In genomic region chr18:26765498-26765897, GRCh38 we compare ENCODE assay signal across 22 cellular contexts.
DNase-seq lines count a peak whose midpoint lies in the region; ATAC-seq and TF ChIP-seq lines count a peak whose summit lies in the region.
"Had no signal": no experiment of that assay in that cellular context is flagged by ENCODE, and none has a peak within 500 bp of the region (broad histone marks: within the 10 kb centered on the region; RNA-seq: fewer than 3 reads in every experiment).

No MANE protein-coding gene starts in this region.

- no peaks in the 10 kb centered on the region for H3K4me1 ChIP-seq in IMR-90 (ENCODE audit: control insufficient read depth, insufficient read depth, low read length)
- H3K4me1 ChIP-seq in left lung: no peaks in the 10 kb centered on the region
- peaks cover 2% of the 10 kb centered on the region for H3K4me1 ChIP-seq in prostate gland (replicated peaks)
- H3K4me1 ChIP-seq in right cardiac atrium (ENCODE audit: control insufficient read depth, insufficient read depth, low read length): no peaks in the 10 kb centered on the region
- no peaks in the 10 kb centered on the region for H3K4me1 ChIP-seq in thyroid gland
- H3K4me1 ChIP-seq in MM.1S (ENCODE audit: low read length): no peaks in the 10 kb centered on the region

- no peak overlapping the region for H2AK9ac ChIP-seq in IMR-90 (replicated peaks; ENCODE audit: low read depth, low read length, poor library complexity)

- no peak for ATAC-seq in IMR-90 (ENCODE audit: low read depth)
- ATAC-seq in left lung: peak; percentile 95
- no peak for ATAC-seq in right cardiac atrium
- ATAC-seq: K562, PC-3, SK-N-SH treated with all-trans-retinoic acid at 6 μM for 48 hours had no signal

- H2BK20ac ChIP-seq in IMR-90 (ENCODE audit: low read depth, low read length): no peak overlapping the region

- H2AFZ ChIP-seq in IMR-90 (replicated peaks; ENCODE audit: low read length, poor library complexity): no peak overlapping the region
- H2AFZ ChIP-seq in MM.1S (ENCODE audit: low read length): no peak overlapping the region
- H2AFZ ChIP-seq: GM23248 had no signal

- no peak overlapping the region for H4K8ac ChIP-seq in IMR-90 (ENCODE audit: low read depth in 2 of 2, low read length in 2 of 2)

- no peaks in the 10 kb centered on the region for H3K36me3 ChIP-seq in IMR-90 (ENCODE audit: control insufficient read depth, insufficient read depth, low read length)
- no peaks in the 10 kb centered on the region for H3K36me3 ChIP-seq in left lung
- H3K36me3 ChIP-seq in prostate gland: no peaks in the 10 kb centered on the region
- no peaks in the 10 kb centered on the region for H3K36me3 ChIP-seq in thyroid gland
- no peaks in the 10 kb centered on the region for H3K36me3 ChIP-seq in MM.1S (replicated peaks; ENCODE audit: insufficient read depth, low read length)
- H3K36me3 ChIP-seq: BE2C had no signal

- no TSS peak for BruUV-seq in IMR-90 (replicated peaks; lab: Mats Ljungman, UMichigan)

- TF ChIP-seq CTCF in IMR-90 (conservative IDR thresholded peaks at IDR 0.05; ENCODE audit: low read depth, low read length): no peak
- TF ChIP-seq CTCF in left lung (IDR thresholded peaks at IDR 0.05): no peak
- no peak for TF ChIP-seq CTCF in prostate gland (IDR thresholded peaks at IDR 0.05)
- no peak for TF ChIP-seq CTCF in thyroid gland (IDR thresholded peaks at IDR 0.05)
- no peak for TF ChIP-seq CTCF in MM.1S (IDR thresholded peaks at IDR 0.05; ENCODE audit: low read length)

- H2BK5ac ChIP-seq in IMR-90 (ENCODE audit: low read depth, low read length, poor library complexity, severe bottlenecking): no peak overlapping the region

- TF ChIP-seq POLR2A in IMR-90 (IDR thresholded peaks at IDR 0.05; ENCODE audit: low read depth, low read length) (no peak), prostate gland (IDR thresholded peaks at IDR 0.05) (no peak), thyroid gland (IDR thresholded peaks at IDR 0.05) (no peak)

- no peak overlapping the region for H3K27ac ChIP-seq in IMR-90 (ENCODE audit: insufficient read depth, low read length)
- H3K27ac ChIP-seq in left lung: no peak overlapping the region
- H3K27ac ChIP-seq in prostate gland: peak overlapping the region in 1 of 2 donors; percentile 59
- no peak overlapping the region for H3K27ac ChIP-seq in right cardiac atrium (ENCODE audit: low read length)
- H3K27ac ChIP-seq in thyroid gland: no peak overlapping the region
- H3K27ac ChIP-seq in MM.1S (ENCODE audit: low read length): no peak overlapping the region
- H3K27ac ChIP-seq: GM23248 had no signal

- H3K27me3 ChIP-seq in IMR-90 (ENCODE audit: control insufficient read depth, insufficient read depth, low read length): no peaks in the 10 kb centered on the region
- no peaks in the 10 kb centered on the region for H3K27me3 ChIP-seq in left lung
- H3K27me3 ChIP-seq in prostate gland (replicated peaks; ENCODE audit: insufficient read depth): no peaks in the 10 kb centered on the region
- no peaks in the 10 kb centered on the region for H3K27me3 ChIP-seq in right cardiac atrium (ENCODE audit: control insufficient read depth, insufficient read depth)
- H3K27me3 ChIP-seq in thyroid gland: no peaks in the 10 kb centered on the region
- no peaks in the 10 kb centered on the region for H3K27me3 ChIP-seq in MM.1S (replicated peaks; ENCODE audit: insufficient read depth, low read length)
- H3K27me3 ChIP-seq: BE2C had no signal

- H4K91ac ChIP-seq in IMR-90 (ENCODE audit: insufficient read depth, low read depth, low read length): no peak overlapping the region

- no peaks in the 10 kb centered on the region for H3K9me3 ChIP-seq in IMR-90 (ENCODE audit: control insufficient read depth, insufficient read depth, low read length)
- peaks cover 0 to 5% of the 10 kb centered on the region in 2 donors for H3K9me3 ChIP-seq in left lung
- no peaks in the 10 kb centered on the region for H3K9me3 ChIP-seq in prostate gland
- H3K9me3 ChIP-seq in right cardiac atrium (ENCODE audit: control insufficient read depth, low read length): peaks cover 4% of the 10 kb centered on the region
- H3K9me3 ChIP-seq in thyroid gland: no peaks in the 10 kb centered on the region
- H3K9me3 ChIP-seq in MM.1S (replicated peaks; ENCODE audit: insufficient read depth, low read length): no peaks in the 10 kb centered on the region
- H3K9me3 ChIP-seq: BE2C had no signal

- no peaks in the 10 kb centered on the region for H3K9me2 ChIP-seq in MM.1S (replicated peaks; ENCODE audit: insufficient read depth, low read length)

- H3K4me2 ChIP-seq in IMR-90 (ENCODE audit: low read depth, low read length): no peak overlapping the region
- no peak overlapping the region for H3K4me2 ChIP-seq in MM.1S (ENCODE audit: low read depth, low read length)

- CTCF ChIA-PET in IMR-90 (lab: Yijun Ruan, JAX): no interaction called here

- no peaks in the 10 kb centered on the region for H3K79me1 ChIP-seq in IMR-90 (ENCODE audit: low read depth in 1 of 2, low read length in 2 of 2)

- in situ Hi-C loops in IMR-90 (cut with MboI; ENCODE audit: low sequenced_read_pairs): no loop called here

- no peak overlapping the region for H3K14ac ChIP-seq in IMR-90 (replicated peaks; ENCODE audit: low read depth, low read length)

- H3K9ac ChIP-seq in IMR-90 (ENCODE audit: low read depth, low read length) (no peak overlapping the region), MM.1S (ENCODE audit: low read length) (no peak overlapping the region)
- H3K9ac ChIP-seq: GM23248 had no signal

- no peak overlapping the region for H2AK5ac ChIP-seq in IMR-90 (ENCODE audit: low read depth, low read length)

- H4K5ac ChIP-seq in IMR-90 (ENCODE audit: low read depth, low read length): no peak overlapping the region

- DNase-seq in IMR-90 (no peak), NCI-H2029 (lab: John Stamatoyannopoulos, UW) (peak; percentile 27), left lung (no peak), prostate gland (ENCODE audit: low spot score) (peak; percentile 80), right cardiac atrium (no peak), thyroid gland (no peak), MM.1S (no peak)
- DNase-seq: BE2C; GM23248; H7; NCI-H1048; NCI-H1417; NCI-H1694; NCI-H2081 treated with DMSO at 0.1 percent for 48 hours; NCI-H2171; NCI-H226; NCI-H524; NCI-H748 treated with DMSO at 0.1 percent for 48 hours; NK-92 treated with Interleukin-12 subunit alpha and Interleukin-12 subunit beta, amount 100 ng/mL, for 24 hours had no signal

- H2BK15ac ChIP-seq in IMR-90 (ENCODE audit: low read depth, low read length): no peak overlapping the region

- no peak overlapping the region for H2BK120ac ChIP-seq in IMR-90 (ENCODE audit: low read depth, low read length)

- H3K9me1 ChIP-seq in IMR-90 (ENCODE audit: insufficient read depth, low read length): no peaks in the 10 kb centered on the region

- H4K20me1 ChIP-seq in IMR-90 (ENCODE audit: insufficient read depth, low read length): no peaks in the 10 kb centered on the region
- no peaks in the 10 kb centered on the region for H4K20me1 ChIP-seq in MM.1S (ENCODE audit: insufficient read depth, low read length)

- H3K23ac ChIP-seq in IMR-90 (ENCODE audit: low read depth, low read length): no peak overlapping the region

- dilution Hi-C loops in IMR-90 (cut with HindIII; ENCODE audit: low sequenced_read_pairs, unreplicated experiment): no loop called here

- TF ChIP-seq RAD21 in IMR-90 (IDR thresholded peaks at IDR 0.05; ENCODE audit: low read length): no peak

- H3K79me2 ChIP-seq in MM.1S (ENCODE audit: low read length): no peaks in the 10 kb centered on the region

- H3F3A ChIP-seq in MM.1S (ENCODE audit: insufficient read depth, low read length): no peaks in the 10 kb centered on the region

- POLR2A ChIA-PET in IMR-90 (lab: Charles Lee; ENCODE audit: unreplicated experiment): no interaction called here

- no peak overlapping the region for H3K4ac ChIP-seq in IMR-90 (ENCODE audit: low read depth, low read length)

- no CpG with 5 or more reads among the region's 2 CpGs for WGBS in IMR-90 (ENCODE audit: extremely low coverage in 2 of 2, insufficient read length in 1 of 2), 2 experiments
- 57% methylated on average over 2 of the region's 2 CpGs for WGBS in prostate gland
- WGBS in right cardiac atrium: 93% methylated on average over 2 of the region's 2 CpGs
- WGBS in thyroid gland, 2 donors: 100% methylated on average over 2 of the region's 2 CpGs

- H3K4me3 ChIP-seq in IMR-90 (ENCODE audit: insufficient read depth, low read depth, low read length): no peak overlapping the region
- H3K4me3 ChIP-seq in left lung: no peak overlapping the region
- H3K4me3 ChIP-seq in prostate gland: no peak overlapping the region
- H3K4me3 ChIP-seq in right cardiac atrium (ENCODE audit: low read length): no peak overlapping the region
- H3K4me3 ChIP-seq in thyroid gland (replicated peaks in 1 of 3): no peak overlapping the region
- H3K4me3 ChIP-seq in MM.1S (ENCODE audit: low read length): no peak overlapping the region
- H3K4me3 ChIP-seq: GM23248, K562 had no signal

- H3K18ac ChIP-seq in IMR-90 (ENCODE audit: low read depth, low read length): no peak overlapping the region

- intact Hi-C loops in IMR-90 (cut with micrococcal nuclease) (no loop called here), left lung (cut with DNase I) (no loop called here), prostate gland (cut with DNase I) (no loop called here), right cardiac atrium (cut with DNase I) (no loop called here), thyroid gland (cut with DNase I) (no loop called here)

- H3K56ac ChIP-seq in IMR-90 (ENCODE audit: extremely low read depth, insufficient read depth, low read length): no peak overlapping the region

TF ChIP-seq in IMR-90, 13 proteins besides CTCF, POLR2A, EP300 and RAD21:
- TF ChIP-seq CEBPB (IDR thresholded peaks at IDR 0.05; ENCODE audit: low read depth, low read length) (0 out of 2 replicates have a peak, but pooled peaks have one; percentile 16), FOS (IDR thresholded peaks at IDR 0.05; ENCODE audit: low read depth, low read length) (no peak)
TF ChIP-seq in IMR-90: peak in this region for 1.

Comparison
In these comparisons a context has a peak if more than half of its experiments do, and no peak if none do; other contexts are left out.
1. DNase-seq: peak in NCI-H2029 (single experiment) and prostate gland (single experiment); none in IMR-90 (single experiment), left lung (0 of 2), right cardiac atrium (0 of 3), thyroid gland (0 of 2) and MM.1S (single experiment).